Comparison of ENCODE assay signal across 22 cellular contexts in the genomic region with DNA sequence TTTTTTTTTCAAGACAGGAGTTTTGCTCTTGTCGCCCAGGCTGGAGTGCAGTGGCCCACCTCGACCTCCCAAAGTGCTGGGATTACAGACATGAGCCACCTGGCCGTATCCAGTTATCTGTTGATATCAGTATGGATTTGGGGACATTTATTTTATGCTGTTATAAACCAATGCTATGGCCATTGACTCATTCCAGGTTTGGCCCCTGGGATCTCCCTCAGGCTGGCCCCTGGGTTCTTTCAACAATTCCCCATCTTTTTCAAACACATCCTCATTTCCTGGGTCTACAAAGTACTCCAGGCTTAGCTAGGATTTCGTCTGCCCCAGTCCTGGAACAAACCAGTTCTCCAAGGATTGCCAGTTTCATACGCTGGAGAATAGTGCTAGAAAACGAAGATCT. TPM values are rescaled to one million over a fixed set of nuclear protein-coding genes. Genes with fewer than 3 reads are reported as not detected.
DNase-seq lines count a peak whose midpoint lies in the region; ATAC-seq and TF ChIP-seq lines count a peak whose summit lies in the region.
"Had no signal": no experiment of that assay in that cellular context is flagged by ENCODE, and none has a peak within 500 bp of the region (broad histone marks: within the 10 kb centered on the region; RNA-seq: fewer than 3 reads in every experiment).

No MANE protein-coding gene starts in this region.

- no peaks in the 10 kb centered on the region for H3K9me3 ChIP-seq in RWPE2 (ENCODE audit: severe bottlenecking)

- POLR2A ChIA-PET in activated CD8-positive, alpha-beta T cell treated with anti-CD3 and anti-CD28 coated beads, Interleukin-2, amount 10 ng/mL, durations not matched to agents 7 days and 5 days (lab: Charles Lee): no interaction called here
- POLR2A ChIA-PET in activated CD8-positive, alpha-beta T cell treated with anti-CD3 and anti-CD28 coated beads for 36 hours (lab: Charles Lee): no interaction called here

- H3K4me3 ChIP-seq in RWPE2 (ENCODE audit: severe bottlenecking): no peak overlapping the region
- H3K4me3 ChIP-seq: GM23248 had no signal

- H3K36me3 Mint-ChIP-seq in activated CD8-positive, alpha-beta T cell treated with anti-CD3 and anti-CD28 coated beads, Interleukin-2, amount 10 ng/mL, durations not matched to agents 7 days and 5 days (ENCODE audit: low read depth): peaks cover 17% of the 10 kb centered on the region
- H3K36me3 Mint-ChIP-seq in activated CD8-positive, alpha-beta T cell treated with anti-CD3 and anti-CD28 coated beads for 36 hours (ENCODE audit: low read depth): peaks cover 8% of the 10 kb centered on the region
- peaks cover 4% of the 10 kb centered on the region for H3K36me3 Mint-ChIP-seq in osteocyte (ENCODE audit: unreplicated experiment)

- no peak for TF ChIP-seq CTCF in activated CD8-positive, alpha-beta T cell treated with anti-CD3 and anti-CD28 coated beads for 36 hours (IDR thresholded peaks at IDR 0.05)
- no peak for TF ChIP-seq CTCF in RWPE2 (IDR thresholded peaks at IDR 0.05; ENCODE audit: poor library complexity, severe bottlenecking)
- no peak for TF ChIP-seq CTCF in osteocyte (IDR thresholded peaks at IDR 0.05)

- H3K27me3 Mint-ChIP-seq in activated CD8-positive, alpha-beta T cell treated with anti-CD3 and anti-CD28 coated beads, Interleukin-2, amount 10 ng/mL, durations not matched to agents 7 days and 5 days (ENCODE audit: low read depth): peaks cover 2% of the 10 kb centered on the region
- H3K27me3 Mint-ChIP-seq in activated CD8-positive, alpha-beta T cell treated with anti-CD3 and anti-CD28 coated beads for 36 hours: no peaks in the 10 kb centered on the region
- peaks cover 12% of the 10 kb centered on the region for H3K27me3 Mint-ChIP-seq in osteocyte (ENCODE audit: unreplicated experiment)

- CTCF ChIA-PET in activated CD8-positive, alpha-beta T cell treated with anti-CD3 and anti-CD28 coated beads, Interleukin-2, amount 10 ng/mL, durations not matched to agents 7 days and 5 days (lab: Charles Lee): interaction anchor here (0.6 kb wide), 1 partner anchor 13 kb away, joined by 3 read pairs; no protein-coding TSS in a partner anchor
- CTCF ChIA-PET in activated CD8-positive, alpha-beta T cell treated with anti-CD3 and anti-CD28 coated beads for 36 hours (lab: Charles Lee): no interaction called here

- no peak overlapping the region for H3K4me3 Mint-ChIP-seq in activated CD8-positive, alpha-beta T cell treated with anti-CD3 and anti-CD28 coated beads, Interleukin-2, amount 10 ng/mL, durations not matched to agents 7 days and 5 days
- H3K4me3 Mint-ChIP-seq in activated CD8-positive, alpha-beta T cell treated with anti-CD3 and anti-CD28 coated beads for 36 hours: no peak overlapping the region
- no peak overlapping the region for H3K4me3 Mint-ChIP-seq in osteocyte (ENCODE audit: unreplicated experiment)

- no peaks in the 10 kb centered on the region for H3K27me3 ChIP-seq in RWPE2 (ENCODE audit: insufficient read depth, poor library complexity, severe bottlenecking)

- H3K9me3 Mint-ChIP-seq in activated CD8-positive, alpha-beta T cell treated with anti-CD3 and anti-CD28 coated beads, Interleukin-2, amount 10 ng/mL, durations not matched to agents 7 days and 5 days (ENCODE audit: insufficient read depth): peaks cover 5% of the 10 kb centered on the region
- no peaks in the 10 kb centered on the region for H3K9me3 Mint-ChIP-seq in activated CD8-positive, alpha-beta T cell treated with anti-CD3 and anti-CD28 coated beads for 36 hours
- no peaks in the 10 kb centered on the region for H3K9me3 Mint-ChIP-seq in osteocyte (ENCODE audit: unreplicated experiment)

- no peak overlapping the region for H3K27ac Mint-ChIP-seq in activated CD8-positive, alpha-beta T cell treated with anti-CD3 and anti-CD28 coated beads, Interleukin-2, amount 10 ng/mL, durations not matched to agents 7 days and 5 days
- no peak overlapping the region for H3K27ac Mint-ChIP-seq in activated CD8-positive, alpha-beta T cell treated with anti-CD3 and anti-CD28 coated beads for 36 hours
- H3K27ac Mint-ChIP-seq in osteocyte (ENCODE audit: unreplicated experiment): no peak overlapping the region

- ATAC-seq in activated CD8-positive, alpha-beta T cell treated with anti-CD3 and anti-CD28 coated beads, Interleukin-2, amount 10 ng/mL, durations not matched to agents 7 days and 5 days: no peak
- ATAC-seq in activated CD8-positive, alpha-beta T cell treated with anti-CD3 and anti-CD28 coated beads for 36 hours: no peak
- ATAC-seq in RWPE2 (ENCODE audit: low read depth) (no peak), esophagus mucosa (no peak)

- intact Hi-C loops in activated CD8-positive, alpha-beta T cell treated with anti-CD3 and anti-CD28 coated beads for 36 hours (cut with micrococcal nuclease): no loop called here

- no peak overlapping the region for H3K27ac ChIP-seq in RWPE2 (ENCODE audit: poor library complexity, severe bottlenecking)
- H3K27ac ChIP-seq: GM23248, RWPE1 had no signal

- H3K36me3 ChIP-seq in RWPE2 (ENCODE audit: low read depth): peaks cover 2% of the 10 kb centered on the region; the same call in 1 of the 2 replicates

- H3K4me1 ChIP-seq in RWPE2 (ENCODE audit: insufficient read depth, poor library complexity, severe bottlenecking): no peaks in the 10 kb centered on the region

- peaks cover 36% of the 10 kb centered on the region for H3K4me1 Mint-ChIP-seq in activated CD8-positive, alpha-beta T cell treated with anti-CD3 and anti-CD28 coated beads, Interleukin-2, amount 10 ng/mL, durations not matched to agents 7 days and 5 days (ENCODE audit: low read depth)
- peaks cover 34% of the 10 kb centered on the region for H3K4me1 Mint-ChIP-seq in activated CD8-positive, alpha-beta T cell treated with anti-CD3 and anti-CD28 coated beads for 36 hours (ENCODE audit: low read depth)
- H3K4me1 Mint-ChIP-seq in osteocyte (ENCODE audit: unreplicated experiment): no peaks in the 10 kb centered on the region

- peak; percentile 18 for DNase-seq in activated CD8-positive, alpha-beta T cell treated with anti-CD3 and anti-CD28 coated beads, Interleukin-2, amount 10 ng/mL, durations not matched to agents 7 days and 5 days
- no peak for DNase-seq in activated CD8-positive, alpha-beta T cell treated with anti-CD3 and anti-CD28 coated beads for 36 hours
- DNase-seq in AG20443 (ENCODE audit: low spot score): peak; percentile 2
- peak; percentile 7 for DNase-seq in RWPE2 (ENCODE audit: low spot score)
- peak; percentile 23 for DNase-seq in osteocyte (ENCODE audit: extremely low spot score, unreplicated experiment)
- no peak for DNase-seq in NCI-H2171 (lab: John Stamatoyannopoulos, UW)
- no peak for DNase-seq in NCI-H187 (lab: John Stamatoyannopoulos, UW)
- DNase-seq: 8988T, ACHN, DMS153, DND-41, GM23248, Karpas-422, NCI-H1092, NCI-H1417 treated with DMSO at 0.1 percent for 48 hours, NCI-H187 treated with DMSO at 0.1 percent for 48 hours, NCI-H2107, NCI-H446 treated with DMSO at 0.1 percent for 48 hours, NCI-H526, SHP77 treated with DMSO at 0.1 percent for 48 hours had no signal

RNA-seq across cellular contexts. Expression of gene WDR4, which starts 44.1 kb away (rescaled TPM):
- 10 to 100 TPM; 35.6 to 40.9 TPM for total RNA-seq in activated CD8-positive, alpha-beta T cell treated with anti-CD3 and anti-CD28 coated beads, Interleukin-2, amount 10 ng/mL, durations not matched to agents 7 days and 5 days
- 10 to 100 TPM; 49.8 to 53.5 TPM for total RNA-seq in activated CD8-positive, alpha-beta T cell treated with anti-CD3 and anti-CD28 coated beads for 36 hours
- total RNA-seq in osteocyte (15.0 and 15.7 TPM in 2 replicates), esophagus mucosa (19.8 TPM)

RNA-seq across cellular contexts. Expression of gene NDUFV3, which starts 57.9 kb away (rescaled TPM):
- 10 to 100 TPM; 27.7 to 28.1 TPM for total RNA-seq in activated CD8-positive, alpha-beta T cell treated with anti-CD3 and anti-CD28 coated beads, Interleukin-2, amount 10 ng/mL, durations not matched to agents 7 days and 5 days
- 10 to 100 TPM; 29.0 to 29.8 TPM for total RNA-seq in activated CD8-positive, alpha-beta T cell treated with anti-CD3 and anti-CD28 coated beads for 36 hours
- total RNA-seq in osteocyte (41.3 and 44.9 TPM in 2 replicates), esophagus mucosa (17.7 TPM)

Comparison
In these comparisons a context has a peak if more than half of its experiments do, and no peak if none do; other contexts are left out.
1. DNase-seq: peak in activated CD8-positive, alpha-beta T cell treated with anti-CD3 and anti-CD28 coated beads, Interleukin-2, amount 10 ng/mL, durations not matched to agents 7 days and 5 days (single experiment), AG20443 (single experiment), RWPE2 (single experiment) and osteocyte (single experiment); none in activated CD8-positive, alpha-beta T cell treated with anti-CD3 and anti-CD28 coated beads for 36 hours (single experiment), NCI-H2171 (single experiment) and NCI-H187 (0 of 2).